In genomic region chrX:84747516-84747915, GRCh38 we compare ENCODE assay signal across 26 cellular contexts.
"Had no signal": no experiment of that assay in that cellular context is flagged by ENCODE, and none has a peak within 500 bp of the region (broad histone marks: within the 10 kb centered on the region; RNA-seq: fewer than 3 reads in every experiment).

No MANE protein-coding gene starts in this region.

- H3K4me1 Mint-ChIP-seq: natural killer cell; nephron; neural progenitor cell; stimulated activated memory B cell treated with anti-CD40 and anti-IgM and Interleukin-4, amounts not matched to agents 10 μg/mL and 1 μg/mL and 100 μg/mL, for 72 hours; stimulated activated naive CD8-positive, alpha-beta T cell treated with anti-CD3 and anti-CD28 coated beads, Interleukin-15, amount 100 ng/mL, for 72 hours had no signal

- H3K9ac ChIP-seq: neural progenitor cell, parathyroid adenoma had no signal

- H3K9me3 Mint-ChIP-seq: neural progenitor cell; stimulated activated memory B cell treated with anti-CD40 and anti-IgM and Interleukin-4, amounts not matched to agents 10 μg/mL and 1 μg/mL and 100 μg/mL, for 72 hours; stimulated activated naive CD8-positive, alpha-beta T cell treated with anti-CD3 and anti-CD28 coated beads, Interleukin-15, amount 100 ng/mL, for 72 hours had no signal

- H2AFZ ChIP-seq: neural progenitor cell, parathyroid adenoma had no signal

- H3K27ac Mint-ChIP-seq: natural killer cell; neural progenitor cell; progenitor cell of endocrine pancreas; stimulated activated memory B cell treated with anti-CD40 and anti-IgM and Interleukin-4, amounts not matched to agents 10 μg/mL and 1 μg/mL and 100 μg/mL, for 72 hours; stimulated activated naive CD8-positive, alpha-beta T cell treated with anti-CD3 and anti-CD28 coated beads, Interleukin-15, amount 100 ng/mL, for 72 hours had no signal

- H3K9me3 ChIP-seq: ovary, psoas muscle, sigmoid colon, thoracic aorta, thyroid gland, tibial nerve, upper lobe of left lung, vagina had no signal

- H3K27me3 Mint-ChIP-seq: progenitor cell of endocrine pancreas; stimulated activated memory B cell treated with anti-CD40 and anti-IgM and Interleukin-4, amounts not matched to agents 10 μg/mL and 1 μg/mL and 100 μg/mL, for 72 hours; stimulated activated naive CD8-positive, alpha-beta T cell treated with anti-CD3 and anti-CD28 coated beads, Interleukin-15, amount 100 ng/mL, for 72 hours had no signal

- ATAC-seq: natural killer cell; psoas muscle; right cardiac atrium; right lobe of liver; stimulated activated memory B cell treated with anti-CD40 and anti-IgM and Interleukin-4, amounts not matched to agents 10 μg/mL and 1 μg/mL and 100 μg/mL, for 72 hours; stimulated activated naive CD8-positive, alpha-beta T cell treated with anti-CD3 and anti-CD28 coated beads, Interleukin-15, amount 100 ng/mL, for 72 hours; stimulated activated naive CD8-positive, alpha-beta T cell treated with anti-CD3 and anti-CD28 coated beads, Interleukin-15, Interleukin-2, amounts not matched to agents 100 U/mL and 50 U/mL, for 24 hours had no signal

- H3K4me3 Mint-ChIP-seq: natural killer cell; nephron; neural progenitor cell; stimulated activated memory B cell treated with anti-CD40 and anti-IgM and Interleukin-4, amounts not matched to agents 10 μg/mL and 1 μg/mL and 100 μg/mL, for 72 hours; stimulated activated naive CD8-positive, alpha-beta T cell treated with anti-CD3 and anti-CD28 coated beads, Interleukin-15, amount 100 ng/mL, for 72 hours had no signal

- H3K4me1 ChIP-seq: neural progenitor cell, parathyroid adenoma, psoas muscle, right lobe of liver, sigmoid colon, tibial nerve, upper lobe of left lung, vagina had no signal

- H3K27ac ChIP-seq: neural progenitor cell, ovary, parathyroid adenoma, psoas muscle, right lobe of liver, sigmoid colon, thoracic aorta, thyroid gland, tibial nerve, upper lobe of left lung, vagina had no signal

- H3K79me2 ChIP-seq: parathyroid adenoma had no signal

- DNase-seq: natural killer cell; occipital lobe; ovary; posterior cingulate gyrus; psoas muscle; right cardiac atrium; right lobe of liver; sigmoid colon; small intestine; stimulated activated CD4-positive, alpha-beta T cell treated with anti-CD3 and anti-CD28 coated beads, Interleukin-15, amount 100 ng/mL, for 24 hours; stimulated activated CD4-positive, alpha-beta T cell treated with anti-CD3 and anti-CD28 coated beads, Interleukin-2, amount 100 ng/mL, for 24 hours; stimulated activated CD4-positive, alpha-beta T cell treated with anti-CD3 and anti-CD28 coated beads, Interleukin-2, amount 100 ng/mL, for 48 hours; stimulated activated CD4-positive, alpha-beta T cell treated with anti-CD3 and anti-CD28 coated beads, Interleukin-4, amount 100 ng/mL, for 24 hours; stimulated activated naive CD8-positive, alpha-beta T cell treated with anti-CD3 and anti-CD28 coated beads, Interleukin-15, amount 100 ng/mL, for 72 hours; stimulated activated naive CD8-positive, alpha-beta T cell treated with anti-CD3 and anti-CD28 coated beads, Interleukin-15, Interleukin-2, amounts not matched to agents 100 U/mL and 50 U/mL, for 24 hours; thyroid gland; trophoblast cell; upper lobe of left lung had no signal

- H3K36me3 ChIP-seq: neural progenitor cell, ovary, right lobe of liver, sigmoid colon, thoracic aorta, thyroid gland, tibial nerve, upper lobe of left lung, vagina had no signal

- H3K27me3 ChIP-seq: neural progenitor cell, ovary, right lobe of liver, sigmoid colon, thyroid gland, upper lobe of left lung, vagina had no signal

- H3K4me2 ChIP-seq: neural progenitor cell had no signal

- H3K36me3 Mint-ChIP-seq: natural killer cell; neural progenitor cell; stimulated activated memory B cell treated with anti-CD40 and anti-IgM and Interleukin-4, amounts not matched to agents 10 μg/mL and 1 μg/mL and 100 μg/mL, for 72 hours had no signal

- H3K4me3 ChIP-seq: neural progenitor cell, ovary, psoas muscle, right lobe of liver, sigmoid colon, thoracic aorta, thyroid gland, tibial nerve, upper lobe of left lung, vagina had no signal
